Comparison of ENCODE assay signal across 7 cellular contexts in the genomic region with DNA sequence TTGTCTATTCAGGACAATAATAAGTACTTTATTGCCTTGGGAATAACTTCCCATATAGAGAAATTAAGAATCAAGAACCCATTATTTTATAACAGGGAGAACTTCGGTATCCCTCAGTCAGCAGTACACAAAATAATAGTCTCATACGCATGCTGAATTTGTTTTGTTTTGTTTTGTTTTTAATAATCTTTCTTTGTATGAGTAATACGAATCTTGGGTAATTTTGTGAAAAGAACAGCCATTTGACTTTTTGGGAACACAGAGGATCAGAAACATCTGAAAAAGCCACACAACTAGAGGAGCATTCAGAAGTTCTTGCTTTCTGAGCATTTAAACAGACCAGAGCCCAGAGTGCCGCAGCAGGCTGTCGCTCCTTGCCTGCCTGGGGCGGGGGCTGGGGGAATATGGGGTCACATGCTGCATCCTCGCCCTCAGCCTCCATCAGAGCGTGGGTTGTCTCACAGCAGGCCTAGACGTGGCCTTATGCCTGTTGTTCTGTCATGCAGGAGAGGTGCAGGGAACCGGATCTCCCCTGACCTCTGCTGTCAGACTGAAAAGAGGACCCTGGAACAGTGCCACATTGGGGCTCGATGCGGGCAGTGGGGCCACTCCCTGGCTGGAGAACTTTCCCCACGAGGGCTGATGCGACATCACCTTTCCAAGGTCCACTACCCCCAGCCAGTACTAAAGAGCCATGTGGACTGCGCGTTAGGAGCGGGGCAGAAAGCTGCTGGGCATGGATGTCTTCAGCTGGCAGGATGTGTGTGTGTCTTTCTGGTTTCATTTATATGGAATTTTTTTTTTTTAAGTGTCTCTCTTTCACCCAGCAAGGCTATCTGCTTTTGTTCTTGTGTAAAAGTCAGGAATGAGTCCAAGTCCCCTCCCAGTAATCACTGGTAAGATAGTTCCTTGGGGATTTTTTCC.
DNase-seq lines count a peak whose midpoint lies in the region; ATAC-seq and TF ChIP-seq lines count a peak whose summit lies in the region.

No MANE protein-coding gene starts in this region.

- H3K4me3 ChIP-seq in skeletal muscle cell (ENCODE audit: low read depth, low read length), result peak overlapping the region; percentile 13

- DNase-seq in HT1080 (ENCODE audit: low read depth) (peak; percentile 62), skeletal muscle cell (ENCODE audit: low read depth) (no peak), midbrain (lab: John Stamatoyannopoulos, UW) (no peak), omental fat pad (ENCODE audit: low spot score) (no peak)

- no peak for TF ChIP-seq CTCF in omental fat pad (IDR thresholded peaks at IDR 0.05)

- peak; percentile 76 for ATAC-seq in GM21367 (IDR thresholded peaks at IDR 0.05; ENCODE audit: unreplicated experiment)
- ATAC-seq in esophagus mucosa, result peak; percentile 26
- ATAC-seq in GM21737 (IDR thresholded peaks at IDR 0.05; ENCODE audit: unreplicated experiment), result no peak
- ATAC-seq in omental fat pad (ENCODE audit: low FRiP score), result no peak

Comparison
In these comparisons a context has a peak if more than half of its experiments do, and no peak if none do; other contexts are left out.
1. ATAC-seq: peak in GM21367 (single experiment) and esophagus mucosa (single experiment); none in GM21737 (single experiment) and omental fat pad (single experiment).